Comparison of ENCODE assay signal across 25 cellular contexts in the genomic region with DNA sequence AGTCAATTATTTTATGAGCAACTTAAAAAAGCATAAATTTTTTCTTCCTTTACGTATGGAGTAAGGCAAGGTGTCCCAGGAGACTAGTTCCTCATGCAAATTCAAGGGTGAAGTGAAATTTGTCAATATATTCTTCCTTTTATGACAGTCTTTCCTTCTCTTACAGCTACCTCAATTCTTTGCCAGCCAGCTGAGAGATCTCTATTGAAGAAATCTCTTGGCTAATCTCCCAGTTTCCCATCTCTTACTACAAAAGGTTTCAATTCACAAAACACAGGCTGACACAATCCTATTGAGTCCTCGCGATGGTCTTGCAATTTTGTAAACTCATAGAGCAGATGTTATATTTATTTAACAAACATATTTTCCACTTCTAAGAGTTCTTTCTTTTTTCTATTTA.
DNase-seq lines count a peak whose midpoint lies in the region; FAIRE-seq and TF ChIP-seq lines count a peak whose summit lies in the region.
"Had no signal": no experiment of that assay in that cellular context is flagged by ENCODE, and none has a peak within 500 bp of the region (broad histone marks: within the 10 kb centered on the region; RNA-seq: fewer than 3 reads in every experiment).

No MANE protein-coding gene starts in this region.

- TF ChIP-seq POLR2A in GM12892 (IDR thresholded peaks at IDR 0.05; ENCODE audit: low read depth, low read length) = no peak

- DNase-seq in G401 (ENCODE audit: low spot score) (peak; percentile 53), NCI-H2029 treated with DMSO at 0.1 percent for 48 hours (lab: John Stamatoyannopoulos, UW) (peak; percentile 70), NCI-H69 (lab: John Stamatoyannopoulos, UW) (peak; percentile 76), myocyte (ENCODE audit: low read depth) (peak; percentile 30), T-helper 2 cell (no peak), OCI-M2 (lab: John Stamatoyannopoulos, UW; ENCODE audit: unreplicated experiment) (no peak), GM12892 (ENCODE audit: insufficient read length) (no peak)
- DNase-seq: activated CD4-positive, alpha-beta memory T cell treated with anti-CD3 and anti-CD28 coated beads, Interleukin-2, amount 10 ng/mL, durations not matched to agents 7 days and 5 days; activated CD4-positive, alpha-beta T cell treated with anti-CD3 and anti-CD28 coated beads for 1 hour; activated effector memory CD4-positive, alpha-beta T cell treated with anti-CD3 and anti-CD28 coated beads, Interleukin-2, amount 50 U/mL, for 16 hours; activated naive CD8-positive, alpha-beta T cell treated with anti-CD3 and anti-CD28 coated beads for 36 hours; C1 segment of cervical spinal cord; DND-41; endodermal cell; gastrocnemius medialis; HCEC 1CT; immature natural killer cell; MG63; NCI-H1694; NCI-H510A treated with DMSO at 0.1 percent for 48 hours; right lobe of liver; SK-N-SH; stimulated activated CD4-positive, alpha-beta T cell treated with anti-CD3 and anti-CD28 coated beads, Interleukin-12 subunit alpha, Interleukin-12 subunit beta, amount 100 ng/mL, for 4 hours; stimulated activated CD4-positive, alpha-beta T cell treated with anti-CD3 and anti-CD28 coated beads, Interleukin-4, amount 100 ng/mL, for 1 hour; T-helper 17 cell had no signal

- no peak for FAIRE-seq in GM12892 (lab: Jason Lieb, UNC)

- in situ Hi-C loops in G401 (cut with HindIII; ENCODE audit: low sequenced_read_pairs) = no loop called here

Comparison
In these comparisons a context has a peak if more than half of its experiments do, and no peak if none do; other contexts are left out.
1. DNase-seq: peak in G401 (single experiment), NCI-H2029 treated with DMSO at 0.1 percent for 48 hours (single experiment), NCI-H69 (single experiment) and myocyte (single experiment); none in T-helper 2 cell (0 of 5), OCI-M2 (single experiment) and GM12892 (single experiment).